In the genomic region with DNA sequence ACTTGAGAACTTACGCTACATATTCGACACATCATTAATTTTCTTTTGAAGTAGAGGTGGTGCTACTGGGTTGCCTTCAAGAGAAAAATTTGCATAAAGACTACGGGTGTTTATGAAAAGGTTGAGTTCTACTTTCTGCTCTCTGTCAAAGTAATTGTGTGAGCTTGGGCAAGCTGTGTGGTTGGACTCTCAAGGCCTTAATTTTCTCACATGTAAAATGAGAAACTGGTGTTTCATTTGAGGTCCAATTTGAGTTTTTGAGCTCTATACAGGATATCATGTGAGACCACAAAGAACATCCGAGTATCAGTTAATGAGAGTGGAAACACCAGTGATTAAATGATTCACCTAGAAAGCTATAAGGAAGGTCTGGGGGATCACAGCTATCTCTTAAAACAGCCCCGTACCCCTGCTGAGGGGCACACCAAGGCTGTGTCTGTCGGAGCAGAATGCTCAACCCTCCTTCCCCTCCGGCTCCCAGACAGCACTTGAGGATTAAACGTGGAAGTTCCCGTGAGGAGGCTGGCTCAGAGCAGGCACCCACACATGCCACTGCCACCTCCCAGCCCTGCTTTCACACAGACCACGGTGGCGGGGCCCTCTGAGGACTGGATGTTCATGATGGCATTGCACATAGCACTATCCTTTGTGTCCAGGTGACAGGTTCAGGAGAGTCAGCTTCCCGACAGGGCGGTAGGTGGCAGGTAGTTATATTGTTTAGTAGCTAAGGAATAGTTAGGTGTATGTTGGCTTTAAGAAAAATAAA, we compare ENCODE assay signal across 18 cellular contexts.
"Had no signal": no experiment of that assay in that cellular context is flagged by ENCODE, and none has a peak within 500 bp of the region (broad histone marks: within the 10 kb centered on the region; RNA-seq: fewer than 3 reads in every experiment).

No MANE protein-coding gene starts in this region.

- H3K27me3 Mint-ChIP-seq: effector memory CD8-positive, alpha-beta T cell; naive thymus-derived CD8-positive, alpha-beta T cell; stimulated activated naive B cell treated with anti-CD40 and anti-IgM and Interleukin-4, amounts not matched to agents 10 μg/mL and 1 μg/mL and 100 μg/mL, for 72 hours had no signal

- H3K36me3 ChIP-seq: adrenal gland, cardiac muscle cell, thyroid gland had no signal

- H3K4me3 Mint-ChIP-seq: activated T-helper 1 cell treated with anti-CD3 and anti-CD28 coated beads, Interleukin-12 subunit alpha, Interleukin-12 subunit beta, Interleukin-2, Interleukin-4 antibody, amounts not matched to agents 30 ng/mL and 10 ng/mL and 1 ng/mL, durations not matched to agents 14 hours and 24 hours and 36 hours; effector memory CD8-positive, alpha-beta T cell; naive thymus-derived CD8-positive, alpha-beta T cell; stimulated activated naive B cell treated with anti-CD40 and anti-IgM and Interleukin-4, amounts not matched to agents 10 μg/mL and 1 μg/mL and 100 μg/mL, for 72 hours; WTC11 had no signal

- H3K36me3 Mint-ChIP-seq: stimulated activated naive B cell treated with anti-CD40 and anti-IgM and Interleukin-4, amounts not matched to agents 10 μg/mL and 1 μg/mL and 100 μg/mL, for 72 hours had no signal

- ATAC-seq: activated naive CD4-positive, alpha-beta T cell treated with anti-CD3 and anti-CD28 coated beads, Interleukin-2, amount 50 U/mL, for 72 hours; effector memory CD8-positive, alpha-beta T cell; naive thymus-derived CD8-positive, alpha-beta T cell; stimulated activated naive B cell treated with anti-CD40 and anti-IgM and Interleukin-4, amounts not matched to agents 10 μg/mL and 1 μg/mL and 100 μg/mL, for 72 hours; WTC11 had no signal

- FAIRE-seq: astrocyte had no signal

- DNase-seq: activated CD4-positive, alpha-beta T cell treated with anti-CD3 and anti-CD28 coated beads for 4 hours; activated gamma-delta T cell treated with Interleukin-2 at 50 U/mL for 16 hours; adrenal gland; dermis blood vessel endothelial cell; effector memory CD8-positive, alpha-beta T cell; mesenchymal stem cell; naive thymus-derived CD8-positive, alpha-beta T cell; nucleus accumbens; posterior cingulate gyrus; spleen; stimulated activated CD4-positive, alpha-beta T cell treated with anti-CD3 and anti-CD28 coated beads, Interleukin-4, amount 100 ng/mL, for 4 hours; stimulated activated naive B cell treated with anti-CD40 and anti-IgM and Interleukin-4, amounts not matched to agents 10 μg/mL and 1 μg/mL and 100 μg/mL, for 72 hours; thyroid gland had no signal

- H3K4me1 ChIP-seq: adrenal gland, spleen, thyroid gland had no signal

- H3K27me3 ChIP-seq: adrenal gland, cardiac muscle cell, spleen, thyroid gland had no signal

- H3K9me3 Mint-ChIP-seq: effector memory CD8-positive, alpha-beta T cell had no signal

- H3K9me3 ChIP-seq: adrenal gland, thyroid gland had no signal

- H3K4me1 Mint-ChIP-seq: stimulated activated naive B cell treated with anti-CD40 and anti-IgM and Interleukin-4, amounts not matched to agents 10 μg/mL and 1 μg/mL and 100 μg/mL, for 72 hours had no signal

- H3K27ac Mint-ChIP-seq: activated naive CD4-positive, alpha-beta T cell treated with anti-CD3 and anti-CD28 coated beads, Interleukin-2, amount 50 U/mL, for 72 hours; activated T-helper 1 cell treated with anti-CD3 and anti-CD28 coated beads, Interleukin-12 subunit alpha, Interleukin-12 subunit beta, Interleukin-2, Interleukin-4 antibody, amounts not matched to agents 30 ng/mL and 10 ng/mL and 1 ng/mL, durations not matched to agents 14 hours and 24 hours and 36 hours; stimulated activated naive B cell treated with anti-CD40 and anti-IgM and Interleukin-4, amounts not matched to agents 10 μg/mL and 1 μg/mL and 100 μg/mL, for 72 hours; WTC11 had no signal

- H3K4me3 ChIP-seq: adrenal gland, cardiac muscle cell, spleen, thyroid gland had no signal

- H3K27ac ChIP-seq: adrenal gland, cardiac muscle cell, spleen, thyroid gland had no signal
